ENCODE assay signal across 18 cellular contexts in the genomic region with DNA sequence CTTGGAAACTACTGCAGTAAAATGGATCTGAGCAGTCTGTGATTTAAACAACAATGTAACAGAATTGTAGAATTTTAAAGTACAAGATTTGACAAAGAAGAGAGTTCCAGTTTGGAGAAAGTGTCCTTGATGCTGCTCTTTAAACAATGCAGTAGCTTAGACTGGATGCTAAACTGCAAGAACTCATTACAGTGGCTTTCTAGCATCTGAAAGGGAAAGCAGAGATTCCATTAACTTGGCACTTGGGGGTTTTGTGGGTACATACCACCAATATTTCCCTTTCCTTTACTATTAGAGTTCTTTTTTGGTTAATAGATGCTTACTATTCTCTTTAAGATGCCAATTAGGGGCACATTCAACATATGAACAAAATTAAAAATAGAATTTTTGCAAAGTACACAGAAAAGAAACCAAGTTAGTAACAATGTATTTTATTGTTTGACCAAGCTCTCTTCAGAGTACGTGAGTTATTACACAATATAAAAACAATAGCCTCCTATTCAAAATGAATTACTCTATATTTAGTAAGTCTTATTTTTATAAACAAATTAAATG. TPM values are rescaled to one million over a fixed set of nuclear protein-coding genes. Genes with fewer than 3 reads are reported as not detected.
DNase-seq lines count a peak whose midpoint lies in the region; FAIRE-seq and TF ChIP-seq lines count a peak whose summit lies in the region.
"Had no signal": no experiment of that assay in that cellular context is flagged by ENCODE, and none has a peak within 500 bp of the region (broad histone marks: within the 10 kb centered on the region; RNA-seq: fewer than 3 reads in every experiment).

No MANE protein-coding gene starts in this region.

- no peaks in the 10 kb centered on the region for H3K4me1 ChIP-seq in small intestine (ENCODE audit: control insufficient read depth in 2 of 2, insufficient read depth in 1 of 2, low read depth in 1 of 2, low read length in 1 of 2)

- in situ Hi-C loops in SK-MEL-5 (cut with HindIII; ENCODE audit: low pct_unique_long_range_greater_than_20kb, low sequenced_read_pairs) (no loop called here), GM13977 (cut with MboI; ENCODE audit: low pct_unique_long_range_greater_than_20kb, low sequenced_read_pairs, unreplicated experiment) (no loop called here)

- no peak for TF ChIP-seq CTCF in GM13977 (IDR thresholded peaks at IDR 0.05; ENCODE audit: extremely low read depth, insufficient read depth, missing control alignments)

- 78 to 91% (median 84%) methylated on average over 1 of the region's 1 CpG for WGBS in small intestine, 3 donors

- DNase-seq in SK-MEL-5 (ENCODE audit: low read depth, low spot score) = peak; percentile 32
- no peak for DNase-seq in caudate nucleus (lab: John Stamatoyannopoulos, UW)
- DNase-seq in T-helper 2 cell = no peak
- DNase-seq in small intestine = no peak
- no peak for DNase-seq in GM13977 (ENCODE audit: low spot score)
- DNase-seq: AML-193, DMS79 treated with DMSO at 0.1 percent for 48 hours, MV-4-11, NCI-H1694 treated with DMSO at 0.1 percent for 48 hours, NCI-H2227 treated with DMSO at 0.1 percent for 48 hours, NCI-H510A treated with DMSO at 0.1 percent for 48 hours, NCI-H774, SHP77 had no signal

- H3K27me3 ChIP-seq in layer of hippocampus (ENCODE audit: control insufficient read depth, insufficient read depth, low read length) = no peaks in the 10 kb centered on the region
- no peaks in the 10 kb centered on the region for H3K27me3 ChIP-seq in small intestine (ENCODE audit: control insufficient read depth in 2 of 2, insufficient read depth in 2 of 2, low read length in 2 of 2)

- FAIRE-seq in small intestine (lab: Jason Lieb, UNC) = no peak
- FAIRE-seq: H1 had no signal

- H3K27ac ChIP-seq in caudate nucleus (ENCODE audit: low read depth, low read length) (peak overlapping the region; percentile 69), layer of hippocampus (ENCODE audit: low read depth, low read length) (peak overlapping the region; percentile 58), temporal lobe (ENCODE audit: low read depth, low read length) (peak overlapping the region; percentile 83), small intestine (ENCODE audit: low read depth in 1 of 2, low read length in 1 of 2) (no peak overlapping the region)
- H3K27ac ChIP-seq: C4-2B, KMS-11 had no signal

- H3K36me3 ChIP-seq in small intestine (ENCODE audit: control insufficient read depth in 2 of 2, insufficient read depth in 2 of 2, low read length in 2 of 2) = peaks cover 7 to 8% of the 10 kb centered on the region in 2 donors

- no peak overlapping the region for H3K4me3 ChIP-seq in small intestine (ENCODE audit: low read depth in 1 of 2, low read length in 2 of 2)

- H3K9me3 ChIP-seq in small intestine (ENCODE audit: control insufficient read depth, low read depth) = no peaks in the 10 kb centered on the region

RNA-seq across cellular contexts. Expression of a gene that starts 11.9 kb away (rescaled TPM):
- total RNA-seq in SK-MEL-5 (2014; rRNA removed; shearing (Covaris generic)) = 5.0 and 9.8 TPM in 2 replicates
- polyA plus RNA-seq in SK-MEL-5 (2015; cell fraction: cytosol; rRNA removed) = 3.3 and 4.7 TPM in 2 replicates
- polyA plus RNA-seq in SK-MEL-5 (2015; cell fraction: nucleus; rRNA removed) = 10.3 and 19.0 TPM in 2 replicates
- total RNA-seq in temporal lobe = 7.6 TPM
- 1 to 10 TPM; 1.4 to 3.4 (median 2.4) TPM for polyA plus RNA-seq in small intestine

RNA-seq across cellular contexts. Expression of a gene that starts 16.5 kb away (rescaled TPM):
- 3.4 TPM in 2 replicates for total RNA-seq in SK-MEL-5 (2014; rRNA removed; shearing (Covaris generic))
- polyA plus RNA-seq in SK-MEL-5 (2015; cell fraction: cytosol; rRNA removed) = 5.4 and 5.7 TPM in 2 replicates
- polyA plus RNA-seq in SK-MEL-5 (2015; cell fraction: nucleus; rRNA removed) = 16.3 and 19.3 TPM in 2 replicates
- total RNA-seq in temporal lobe = 13.5 TPM
- polyA plus RNA-seq in small intestine = 10 to 100 TPM in 1 of 3 donors, 1 to 10 TPM in 2; 5.1 to 17.0 (median 7.0) TPM

RNA-seq across cellular contexts. Expression of a gene that starts 16.7 kb away (rescaled TPM):
- total RNA-seq in SK-MEL-5 (2014; rRNA removed; shearing (Covaris generic)) = 8.4 and 8.8 TPM in 2 replicates
- 8.5 and 9.8 TPM in 2 replicates for polyA plus RNA-seq in SK-MEL-5 (2015; cell fraction: cytosol; rRNA removed)
- 12.5 and 13.5 TPM in 2 replicates for polyA plus RNA-seq in SK-MEL-5 (2015; cell fraction: nucleus; rRNA removed)
- 13.0 TPM for total RNA-seq in temporal lobe
- 10 to 100 TPM in 2 of 3 donors, 1 to 10 TPM in 1; 7.7 to 26.4 (median 12.4) TPM for polyA plus RNA-seq in small intestine

RNA-seq across cellular contexts. Expression of a gene that starts 38.1 kb away (rescaled TPM):
- 9.7 and 12.5 TPM in 2 replicates for total RNA-seq in SK-MEL-5 (2014; rRNA removed; shearing (Covaris generic))
- polyA plus RNA-seq in SK-MEL-5 (2015; cell fraction: cytosol; rRNA removed) = 7.1 and 7.3 TPM in 2 replicates
- polyA plus RNA-seq in SK-MEL-5 (2015; cell fraction: nucleus; rRNA removed) = 11.0 and 12.5 TPM in 2 replicates
- total RNA-seq in temporal lobe = 26.3 TPM
- polyA plus RNA-seq in small intestine = 1 to 10 TPM; 2.7 to 5.6 (median 4.0) TPM

Comparison
In these comparisons a context has a peak if more than half of its experiments do, and no peak if none do; other contexts are left out.
1. H3K27ac ChIP-seq: peak in caudate nucleus (single experiment), layer of hippocampus (single experiment) and temporal lobe (single experiment); none in small intestine (0 of 2).